Comparison of ENCODE assay signal across 28 cellular contexts in the genomic region with DNA sequence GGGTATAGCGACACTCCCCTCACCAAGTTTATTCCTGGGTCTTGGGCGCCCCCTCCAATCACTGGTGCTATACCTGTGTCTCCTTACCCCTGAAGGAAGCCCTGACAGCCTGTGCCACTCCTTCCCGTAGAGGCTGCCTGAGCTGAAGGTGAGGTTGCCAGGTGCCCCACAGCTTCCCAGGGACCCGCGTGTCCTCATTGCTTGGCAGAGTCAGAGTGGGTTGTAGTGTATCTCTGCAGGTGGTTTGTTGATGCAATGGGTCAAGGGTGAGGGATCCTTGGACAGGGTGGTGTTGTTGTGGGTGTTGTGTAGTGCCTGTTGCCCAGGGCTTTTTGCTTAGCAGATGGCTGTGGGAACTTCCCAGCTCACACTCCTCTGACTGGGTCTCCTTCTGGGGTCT.
"Had no signal": no experiment of that assay in that cellular context is flagged by ENCODE, and none has a peak within 500 bp of the region (broad histone marks: within the 10 kb centered on the region; RNA-seq: fewer than 3 reads in every experiment).

No MANE protein-coding gene starts in this region.

- H3K27ac ChIP-seq: left lung, neural progenitor cell, ovary, right atrium auricular region, right lobe of liver, stomach, testis, thyroid gland, transverse colon, uterus had no signal

- H3K4me2 ChIP-seq: neural progenitor cell, smooth muscle cell had no signal

- H3K36me3 ChIP-seq: left lung, neural progenitor cell, ovary, right atrium auricular region, right lobe of liver, stomach, thyroid gland, transverse colon, uterus had no signal

- H3K9me3 ChIP-seq: left lung, ovary, right atrium auricular region, right lobe of liver, testis, thyroid gland, transverse colon, uterus had no signal

- H3K27me3 ChIP-seq: left lung, neural progenitor cell, ovary, right atrium auricular region, right lobe of liver, stomach, testis, thyroid gland, transverse colon, uterus had no signal

- ATAC-seq: left colon; left lung; natural killer cell; right lobe of liver; stimulated activated naive CD8-positive, alpha-beta T cell treated with anti-CD3 and anti-CD28 coated beads, Interleukin-15, Interleukin-2, amounts not matched to agents 100 U/mL and 50 U/mL, for 24 hours had no signal

- H3K27me3 Mint-ChIP-seq: naive B cell; progenitor cell of endocrine pancreas; stimulated activated naive B cell treated with anti-CD40 and anti-IgM and Interleukin-4, amounts not matched to agents 10 μg/mL and 1 μg/mL and 100 μg/mL, for 72 hours had no signal

- H3K27ac Mint-ChIP-seq: immature natural killer cell; mesothelial cell of epicardium; naive B cell; natural killer cell; nephron progenitor cell; neural progenitor cell; progenitor cell of endocrine pancreas; stimulated activated naive B cell treated with anti-CD40 and anti-IgM and Interleukin-4, amounts not matched to agents 10 μg/mL and 1 μg/mL and 100 μg/mL, for 72 hours had no signal

- H3K4me3 ChIP-seq: left lung, lung, neural progenitor cell, ovary, right atrium auricular region, right lobe of liver, smooth muscle cell, stomach, testis, thyroid gland, transverse colon, uterus had no signal

- H3K4me1 Mint-ChIP-seq: immature natural killer cell; mesothelial cell of epicardium; naive B cell; natural killer cell; nephron progenitor cell; neural progenitor cell; stimulated activated naive B cell treated with anti-CD40 and anti-IgM and Interleukin-4, amounts not matched to agents 10 μg/mL and 1 μg/mL and 100 μg/mL, for 72 hours had no signal

- H3K4me3 Mint-ChIP-seq: immature natural killer cell; mesothelial cell of epicardium; naive B cell; natural killer cell; nephron progenitor cell; neural progenitor cell; stimulated activated naive B cell treated with anti-CD40 and anti-IgM and Interleukin-4, amounts not matched to agents 10 μg/mL and 1 μg/mL and 100 μg/mL, for 72 hours had no signal

- H3K36me3 Mint-ChIP-seq: immature natural killer cell; mesothelial cell of epicardium; naive B cell; natural killer cell; neural progenitor cell; stimulated activated naive B cell treated with anti-CD40 and anti-IgM and Interleukin-4, amounts not matched to agents 10 μg/mL and 1 μg/mL and 100 μg/mL, for 72 hours had no signal

- H3K4me1 ChIP-seq: left lung, neural progenitor cell, right atrium auricular region, right lobe of liver, stomach, testis, thyroid gland, transverse colon, uterus had no signal

- H2AFZ ChIP-seq: neural progenitor cell had no signal

- H3K9me3 Mint-ChIP-seq: nephron progenitor cell, neural progenitor cell had no signal

- H3K9ac ChIP-seq: neural progenitor cell had no signal

- DNase-seq: hippocampal formation; immature natural killer cell; kidney; left colon; left lung; mesendoderm; naive B cell; natural killer cell; nephron progenitor cell; ovary; right lobe of liver; stimulated activated CD4-positive, alpha-beta T cell treated with anti-CD3 and anti-CD28 coated beads, Interleukin-1b, Interleukin-23, amount 100 ng/mL, for 48 hours; stimulated activated CD4-positive, alpha-beta T cell treated with anti-CD3 and anti-CD28 coated beads, Interleukin-2, amount 100 ng/mL, for 48 hours; stimulated activated CD4-positive, alpha-beta T cell treated with anti-CD3 and anti-CD28 coated beads, Interleukin-4, amount 100 ng/mL, for 4 hours; stimulated activated CD8-positive, alpha-beta memory T cell treated with anti-CD3 and anti-CD28 coated beads, Interleukin-4, amount 100 ng/mL, for 48 hours; stimulated activated naive B cell treated with anti-CD40 and anti-IgM and Interleukin-4, amounts not matched to agents 10 μg/mL and 1 μg/mL and 100 μg/mL, for 72 hours; stimulated activated naive CD8-positive, alpha-beta T cell treated with anti-CD3 and anti-CD28 coated beads, Interleukin-15, Interleukin-2, amounts not matched to agents 100 U/mL and 50 U/mL, for 24 hours; stomach; testis; thyroid gland; transverse colon; uterus had no signal
